8 cellular contexts compared by ENCODE assay signal in the genomic region with DNA sequence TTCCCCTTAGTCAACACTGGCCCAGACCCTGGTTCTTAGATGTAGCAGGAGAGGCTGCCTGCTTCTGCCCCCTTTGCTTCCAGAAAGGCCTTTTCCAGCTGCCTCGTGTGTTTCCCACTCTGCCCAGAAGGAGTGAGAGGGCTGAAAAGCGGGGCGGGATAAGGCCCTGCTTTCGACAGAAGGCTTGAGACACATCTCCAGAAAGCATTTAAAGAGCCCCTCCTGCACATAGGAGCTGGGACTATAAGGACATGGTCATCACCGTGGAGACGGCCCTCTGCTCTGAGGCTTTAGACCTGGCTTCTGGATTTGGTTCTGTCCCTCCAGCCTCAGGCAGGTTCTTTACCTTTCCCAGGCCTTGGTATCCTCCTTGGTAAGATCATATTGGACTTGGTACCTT. TPM values are rescaled to one million over a fixed set of nuclear protein-coding genes. Genes with fewer than 3 reads are reported as not detected.
DNase-seq lines count a peak whose midpoint lies in the region; ATAC-seq and TF ChIP-seq lines count a peak whose summit lies in the region.

No MANE protein-coding gene starts in this region.

- no peak for TF ChIP-seq POLR2A in thyroid gland (IDR thresholded peaks at IDR 0.05)

- H3K4me1 ChIP-seq in mesendoderm (ENCODE audit: control insufficient read depth, low read depth, low read length): no peaks in the 10 kb centered on the region
- peaks cover 0 to 8% of the 10 kb centered on the region in 2 donors for H3K4me1 ChIP-seq in thyroid gland
- no peaks in the 10 kb centered on the region for H3K4me1 ChIP-seq in Caco-2

- H3K4ac ChIP-seq in mesendoderm (ENCODE audit: low read depth, low read length): no peak overlapping the region

- no peak overlapping the region for H3K23ac ChIP-seq in mesendoderm (ENCODE audit: low read length)

- H3K79me1 ChIP-seq in mesendoderm (ENCODE audit: low read length): no peaks in the 10 kb centered on the region

- H3K4me2 ChIP-seq in mesendoderm (ENCODE audit: low read length): no peak overlapping the region

- H3K4me1 Mint-ChIP-seq in activated CD8-positive, alpha-beta memory T cell treated with anti-CD3 and anti-CD28 coated beads, Interleukin-2, amount 10 ng/mL, durations not matched to agents 7 days and 5 days: peaks cover 19% of the 10 kb centered on the region
- H3K4me1 Mint-ChIP-seq in Caco-2 (ENCODE audit: low read depth, unreplicated experiment): no peaks in the 10 kb centered on the region

- no peak overlapping the region for H2BK15ac ChIP-seq in mesendoderm (replicated peaks; ENCODE audit: low read depth)

- intact Hi-C loops in dorsolateral prefrontal cortex (cut with DNase I) (loop anchor here in 1 of 2 donors (10.0 kb wide), 1 partner anchor 196 kb away; no protein-coding TSS in a partner anchor), thyroid gland (cut with DNase I) (loop anchor here (10.0 kb wide), 1 partner anchor 106 kb away; no protein-coding TSS in a partner anchor), Caco-2 (cut with micrococcal nuclease; ENCODE audit: unreplicated experiment) (no loop called here)

- TF ChIP-seq CTCF in dorsolateral prefrontal cortex (IDR thresholded peaks at IDR 0.05 in 54 of 56, conservative IDR thresholded peaks at IDR 0.05 in 2 of 56; ENCODE audit: low read depth in 1 of 56, partially characterized antibody in 56 of 56) (no peak), thyroid gland (IDR thresholded peaks at IDR 0.05) (no peak), Caco-2 (IDR thresholded peaks at IDR 0.05; ENCODE audit: insufficient read depth in 1 of 2, low read depth in 1 of 2, low read length in 1 of 2, severe bottlenecking in 1 of 2, unreplicated experiment in 1 of 2) (no peak)

- no peak overlapping the region for H2AK5ac ChIP-seq in mesendoderm (ENCODE audit: low read length)

- H3K27me3 ChIP-seq in dorsolateral prefrontal cortex: no peaks in the 10 kb centered on the region
- H3K27me3 ChIP-seq in mesendoderm (ENCODE audit: insufficient read depth, low read length, poor library complexity): no peaks in the 10 kb centered on the region
- no peaks in the 10 kb centered on the region for H3K27me3 ChIP-seq in thyroid gland
- H3K27me3 ChIP-seq in Caco-2 (replicated peaks; ENCODE audit: control insufficient read depth, insufficient read depth, low read length): no peaks in the 10 kb centered on the region

- H3K27ac ChIP-seq in dorsolateral prefrontal cortex (peak overlapping the region; percentile 35 to 99 (median 80)), mesendoderm (ENCODE audit: low read depth, low read length) (no peak overlapping the region), thyroid gland (peak overlapping the region; percentile 7 to 60 (median 22))

- no peak overlapping the region for H3K9ac ChIP-seq in mesendoderm (ENCODE audit: low read length)

- no peak overlapping the region for H3K4me3 ChIP-seq in dorsolateral prefrontal cortex
- H3K4me3 ChIP-seq in mesendoderm (ENCODE audit: low read length): no peak overlapping the region
- H3K4me3 ChIP-seq in thyroid gland (replicated peaks in 1 of 3): no peak overlapping the region
- H3K4me3 ChIP-seq in Caco-2 (ENCODE audit: low read depth, low read length): no peak overlapping the region

- H3K9me3 ChIP-seq in thyroid gland: no peaks in the 10 kb centered on the region
- no peaks in the 10 kb centered on the region for H3K9me3 ChIP-seq in Caco-2

- no peak overlapping the region for H2BK5ac ChIP-seq in mesendoderm (ENCODE audit: low read length)

- peaks cover 34% of the 10 kb centered on the region for H3K36me3 Mint-ChIP-seq in activated CD8-positive, alpha-beta memory T cell treated with anti-CD3 and anti-CD28 coated beads, Interleukin-2, amount 10 ng/mL, durations not matched to agents 7 days and 5 days
- H3K36me3 Mint-ChIP-seq in Caco-2 (ENCODE audit: insufficient read depth, unreplicated experiment): peaks cover 52% of the 10 kb centered on the region

- no peak overlapping the region for H3K4me3 Mint-ChIP-seq in activated CD8-positive, alpha-beta memory T cell treated with anti-CD3 and anti-CD28 coated beads, Interleukin-2, amount 10 ng/mL, durations not matched to agents 7 days and 5 days
- no peak overlapping the region for H3K4me3 Mint-ChIP-seq in Caco-2 (ENCODE audit: unreplicated experiment)

- H3K27ac Mint-ChIP-seq in activated CD8-positive, alpha-beta memory T cell treated with anti-CD3 and anti-CD28 coated beads, Interleukin-2, amount 10 ng/mL, durations not matched to agents 7 days and 5 days: no peak overlapping the region
- no peak overlapping the region for H3K27ac Mint-ChIP-seq in Caco-2 (ENCODE audit: unreplicated experiment)

- no peaks in the 10 kb centered on the region for H3K9me3 Mint-ChIP-seq in activated CD8-positive, alpha-beta memory T cell treated with anti-CD3 and anti-CD28 coated beads, Interleukin-2, amount 10 ng/mL, durations not matched to agents 7 days and 5 days (ENCODE audit: low read depth)
- H3K9me3 Mint-ChIP-seq in Caco-2 (ENCODE audit: unreplicated experiment): no peaks in the 10 kb centered on the region

- H3K36me3 ChIP-seq in mesendoderm (ENCODE audit: control insufficient read depth, insufficient read depth, low read length) (peaks cover 3% of the 10 kb centered on the region), thyroid gland (peaks cover 23 to 30% of the 10 kb centered on the region in 2 donors), Caco-2 (ENCODE audit: control insufficient read depth, insufficient read depth, low read length) (peaks cover 1% of the 10 kb centered on the region; the same call in 1 of the 2 replicates)

- H2BK120ac ChIP-seq in mesendoderm (ENCODE audit: low read depth, low read length): no peak overlapping the region

- no peak overlapping the region for H3K18ac ChIP-seq in mesendoderm (ENCODE audit: low read length)

- no peak for DNase-seq in activated CD8-positive, alpha-beta memory T cell treated with anti-CD3 and anti-CD28 coated beads, Interleukin-2, amount 10 ng/mL, durations not matched to agents 7 days and 5 days
- no peak for DNase-seq in activated CD8-positive, alpha-beta memory T cell treated with anti-CD3 and anti-CD28 coated beads, Interleukin-2, amount 50 U/mL, for 4 hours
- peak in 1 of 10 donors; percentile 27 for DNase-seq in dorsolateral prefrontal cortex
- DNase-seq in mesendoderm: peak; percentile 23
- DNase-seq in thyroid gland: no peak
- DNase-seq in Caco-2: no peak
- no peak for DNase-seq in T-helper 9 cell
- DNase-seq in cerebellum (ENCODE audit: low spot score): no peak

- no TSS peak for BruUV-seq in Caco-2 (replicated peaks; lab: Mats Ljungman, UMichigan)

- no CpG with 5 or more reads among the region's 6 CpGs for WGBS in mesendoderm (ENCODE audit: extremely low coverage, insufficient coverage, low lambda C conversion rate)
- 66 to 76% methylated on average over 6 of the region's 6 CpGs for WGBS in thyroid gland, 2 donors

- H3K56ac ChIP-seq in mesendoderm (ENCODE audit: low read length): no peak overlapping the region

- H4K5ac ChIP-seq in mesendoderm (ENCODE audit: low read length): no peak overlapping the region

- POLR2A ChIA-PET in Caco-2 (lab: Charles Lee): no interaction called here

- H3K27me3 Mint-ChIP-seq in activated CD8-positive, alpha-beta memory T cell treated with anti-CD3 and anti-CD28 coated beads, Interleukin-2, amount 10 ng/mL, durations not matched to agents 7 days and 5 days: no peaks in the 10 kb centered on the region
- H3K27me3 Mint-ChIP-seq in Caco-2 (ENCODE audit: insufficient read depth, unreplicated experiment): no peaks in the 10 kb centered on the region

- CTCF ChIA-PET in activated CD8-positive, alpha-beta memory T cell treated with anti-CD3 and anti-CD28 coated beads, Interleukin-2, amount 10 ng/mL, durations not matched to agents 7 days and 5 days (lab: Charles Lee): interaction anchor here (2.0 kb wide), 1 partner anchor 8 kb away, joined by 24 read pairs; no protein-coding TSS in a partner anchor
- CTCF ChIA-PET in Caco-2 (lab: Charles Lee): no interaction called here

- no peaks in the 10 kb centered on the region for H3K79me2 ChIP-seq in mesendoderm (ENCODE audit: control insufficient read depth, insufficient read depth, low read length)

- no peak overlapping the region for H4K8ac ChIP-seq in mesendoderm (ENCODE audit: low read depth, low read length)

- ATAC-seq in activated CD8-positive, alpha-beta memory T cell treated with anti-CD3 and anti-CD28 coated beads, Interleukin-2, amount 10 ng/mL, durations not matched to agents 7 days and 5 days: peak; percentile 18

RNA-seq across cellular contexts. Expression of a gene that starts 11.9 kb away (rescaled TPM):
- total RNA-seq in activated CD8-positive, alpha-beta memory T cell treated with anti-CD3 and anti-CD28 coated beads, Interleukin-2, amount 10 ng/mL, durations not matched to agents 7 days and 5 days: 100 to 1,000 TPM; 634 to 673 TPM
- total RNA-seq in dorsolateral prefrontal cortex: 1,000 to 10,000 TPM; 1,009 to 2,641 (median 1,957) TPM
- 406 TPM for polyA plus RNA-seq in mesendoderm (2013, experiment 1 of 2)
- polyA plus RNA-seq in mesendoderm (2013, experiment 2 of 2): 423 TPM
- total RNA-seq in thyroid gland: 100 to 1,000 TPM; 262 to 355 (median 294) TPM
- 405 and 437 TPM in 2 replicates for total RNA-seq in Caco-2 (2022)
- 1,436 TPM for total RNA-seq in cerebellum
